1 cellular context compared by ENCODE assay signal in the genomic region with DNA sequence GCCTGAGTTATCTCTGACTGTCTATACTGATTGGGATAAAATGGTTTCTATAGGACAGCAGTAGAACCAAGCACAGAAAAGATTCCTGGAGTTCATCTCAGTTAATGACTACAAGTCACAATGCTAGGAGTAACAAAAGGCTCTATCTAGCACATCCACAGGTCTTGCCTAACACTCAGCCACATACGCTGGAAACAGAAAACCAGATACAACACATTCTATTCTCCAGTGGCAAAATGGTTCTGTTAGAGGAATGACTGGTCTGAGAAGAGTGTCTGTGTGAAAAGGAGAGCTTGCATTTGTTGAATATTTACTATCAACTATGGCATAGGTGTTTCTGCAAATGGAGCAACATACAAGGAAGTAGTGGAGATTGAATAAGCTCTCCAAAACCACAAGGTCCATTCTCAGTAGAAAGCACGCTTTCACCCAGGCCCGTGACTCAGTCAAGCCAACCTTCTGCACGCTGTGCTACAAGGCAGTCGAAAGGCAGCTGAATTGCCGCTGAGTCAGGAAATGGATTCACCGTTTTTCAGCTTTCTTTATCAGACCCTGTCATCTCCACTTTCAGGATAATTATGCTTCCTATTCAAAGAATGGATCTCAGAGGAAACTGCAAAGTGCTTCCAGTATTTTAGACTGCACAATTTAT.
TF ChIP-seq lines count a peak whose summit lies in the region.

No MANE protein-coding gene starts in this region.

TF ChIP-seq in WTC11, 78 proteins besides CTCF, POLR2A, EP300 and RAD21 (continued from another document):
- TF ChIP-seq PRDM15 (CRISPR knock-in tag; IDR thresholded peaks at IDR 0.05), result no peak
- no peak for TF ChIP-seq RORB (CRISPR knock-in tag; IDR thresholded peaks at IDR 0.05)
- TF ChIP-seq, protein P1, sequence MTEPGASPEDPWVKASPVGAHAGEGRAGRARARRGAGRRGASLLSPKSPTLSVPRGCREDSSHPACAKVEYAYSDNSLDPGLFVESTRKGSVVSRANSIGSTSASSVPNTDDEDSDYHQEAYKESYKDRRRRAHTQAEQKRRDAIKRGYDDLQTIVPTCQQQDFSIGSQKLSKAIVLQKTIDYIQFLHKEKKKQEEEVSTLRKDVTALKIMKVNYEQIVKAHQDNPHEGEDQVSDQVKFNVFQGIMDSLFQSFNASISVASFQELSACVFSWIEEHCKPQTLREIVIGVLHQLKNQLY (CRISPR knock-in tag; IDR thresholded peaks at IDR 0.05), result no peak
TF ChIP-seq in WTC11: peak in this region for 0.
